Comparison of ENCODE assay signal across 8 cellular contexts in genomic region chr6:10403385-10404106, GRCh38. TPM values are rescaled to one million over a fixed set of nuclear protein-coding genes. Genes with fewer than 3 reads are reported as not detected.
DNase-seq lines count a peak whose midpoint lies in the region; ATAC-seq, FAIRE-seq and TF ChIP-seq lines count a peak whose summit lies in the region.

No MANE protein-coding gene starts in this region.

- peak overlapping the region; percentile 61 for H3K27ac ChIP-seq in VCaP
- no peak overlapping the region for H3K27ac ChIP-seq in right cardiac atrium (ENCODE audit: low read length)
- peak overlapping the region in 5 of 8 donors; percentile 24 to 70 (median 64) for H3K27ac ChIP-seq in spleen

- DNase-seq in BE2C (no peak), right cardiac atrium (no peak), spleen (no peak), D721Med (ENCODE audit: insufficient read length, low spot score) (no peak), RPMI8226 (no peak)

- no peak for TF ChIP-seq POLR2A in spleen (IDR thresholded peaks at IDR 0.05)

- intact Hi-C loops in right cardiac atrium (cut with DNase I) (no loop called here), spleen (cut with DNase I; ENCODE audit: low total_unique reads) (no loop called here)

- 6% methylated on average over 16 of the region's 16 CpGs for WGBS in right cardiac atrium
- 7 to 9% (median 8%) methylated on average over 14 to 16 of the region's 16 CpGs for WGBS in spleen, 5 donors

- ATAC-seq in GM19043 (IDR thresholded peaks at IDR 0.05; ENCODE audit: low read depth, unreplicated experiment) (peak; percentile 12), HG03175 (IDR thresholded peaks at IDR 0.05; ENCODE audit: unreplicated experiment) (peak; percentile 25), right cardiac atrium (no peak)

- no peaks in the 10 kb centered on the region; the same call in 1 of the 2 replicates for H3K9me3 ChIP-seq in BE2C
- H3K9me3 ChIP-seq in right cardiac atrium (ENCODE audit: control insufficient read depth, low read length) = no peaks in the 10 kb centered on the region
- H3K9me3 ChIP-seq in spleen = peaks cover 0 to 30% (median 11%) of the 10 kb centered on the region in 8 donors

- H3K4me1 ChIP-seq in BE2C = no peaks in the 10 kb centered on the region
- peaks cover 4% of the 10 kb centered on the region for H3K4me1 ChIP-seq in right cardiac atrium (ENCODE audit: control insufficient read depth, insufficient read depth, low read length)
- H3K4me1 ChIP-seq in spleen = peaks cover 7 to 19% (median 15%) of the 10 kb centered on the region in 6 donors

- H3K27me3 ChIP-seq in BE2C (peaks cover 63% of the 10 kb centered on the region), right cardiac atrium (ENCODE audit: control insufficient read depth, insufficient read depth) (peaks cover 6% of the 10 kb centered on the region), spleen (replicated peaks in 1 of 7) (peaks cover 0 to 97% (median 41%) of the 10 kb centered on the region in 7 donors)

- H3K4me3 ChIP-seq in BE2C (ENCODE audit: low read depth, low read length) = peak overlapping the region; percentile 66
- peak overlapping the region; percentile 51 for H3K4me3 ChIP-seq in right cardiac atrium (ENCODE audit: low read length)
- peak overlapping the region; percentile 36 to 76 (median 52) for H3K4me3 ChIP-seq in spleen

- no peak for TF ChIP-seq CTCF in BE2C (IDR thresholded peaks at IDR 0.05; ENCODE audit: low read depth, low read length)
- no peak for TF ChIP-seq CTCF in VCaP (conservative IDR thresholded peaks at IDR 0.05)
- TF ChIP-seq CTCF in spleen (IDR thresholded peaks at IDR 0.05 in 8 of 11, conservative IDR thresholded peaks at IDR 0.05 in 3 of 11) = no peak
- no peak for TF ChIP-seq CTCF in D721Med (IDR thresholded peaks at IDR 0.05; ENCODE audit: insufficient read depth, missing control alignments)

- FAIRE-seq in D721Med (lab: Jason Lieb, UNC) = no peak

- H3K36me3 ChIP-seq in BE2C = no peaks in the 10 kb centered on the region
- H3K36me3 ChIP-seq in spleen = no peaks in the 10 kb centered on the region

RNA-seq across cellular contexts. Expression of gene TFAP2A, which starts 11.3 kb away (rescaled TPM):
- 1.6 TPM for polyA plus RNA-seq in BE2C (2012; ENCODE audit: insufficient read depth, insufficient read length, low read depth)
- total RNA-seq in right cardiac atrium (1 to 10 TPM in 2 of 4 donors, under 1 TPM in 2; 0.53 to 1.6 (median 0.92) TPM), spleen (under 1 TPM in 3 of 7 donors, not detected in 4; 0.27 to 0.94 (median 0.28) TPM)
- polyA plus RNA-seq in right cardiac atrium (0.57 TPM), spleen (under 1 TPM; 0.04 to 0.19 (median 0.11) TPM)

Comparison
In these comparisons a context has a peak if more than half of its experiments do, and no peak if none do; other contexts are left out.
1. ATAC-seq: peak in GM19043 (single experiment) and HG03175 (single experiment); none in right cardiac atrium (0 of 2).
2. Peak in every context shown above with its lines, with median percentiles within 50 percentile points of each other: H3K4me3 ChIP-seq.